30 cellular contexts compared by ENCODE assay signal in the genomic region with DNA sequence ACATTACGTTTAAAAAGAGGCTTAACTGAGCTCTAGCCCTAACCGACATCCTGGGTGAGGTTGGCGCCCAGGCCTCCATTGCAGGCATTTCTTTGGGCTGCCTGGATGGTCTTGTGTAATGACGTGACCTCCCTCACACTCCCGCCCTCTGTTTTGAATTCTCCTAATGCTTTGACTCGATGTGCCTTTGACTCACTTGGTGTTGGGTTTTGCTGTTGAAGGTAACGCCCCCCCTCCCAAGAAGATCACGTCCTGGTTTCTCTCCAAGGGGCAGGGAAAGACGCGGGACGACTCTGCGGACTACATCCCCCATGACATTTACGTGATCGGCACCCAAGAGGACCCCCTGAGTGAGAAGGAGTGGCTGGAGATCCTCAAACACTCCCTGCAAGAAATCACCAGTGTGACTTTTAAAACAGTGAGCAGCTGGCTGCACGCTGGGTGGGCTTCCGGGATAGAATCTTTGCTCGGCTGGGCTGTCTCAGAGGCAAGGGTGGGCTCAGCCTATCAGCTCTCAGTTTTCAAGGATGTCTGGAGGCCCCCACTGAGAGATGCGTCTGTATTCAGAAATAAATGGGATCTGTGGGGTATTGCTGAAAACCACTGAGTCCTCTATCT.
A peak's percentile ranks its signal among the peaks of the same experiment; 100 is the strongest.
DNase-seq lines count a peak whose midpoint lies in the region; ATAC-seq and TF ChIP-seq lines count a peak whose summit lies in the region.
"Had no signal": no experiment of that assay in that cellular context is flagged by ENCODE, and none has a peak within 500 bp of the region (broad histone marks: within the 10 kb centered on the region; RNA-seq: fewer than 3 reads in every experiment).

No MANE protein-coding gene starts in this region.

- no peaks in the 10 kb centered on the region for H3K27me3 Mint-ChIP-seq in activated CD8-positive, alpha-beta memory T cell treated with anti-CD3 and anti-CD28 coated beads, Interleukin-2, amount 10 ng/mL, durations not matched to agents 7 days and 5 days
- H3K27me3 Mint-ChIP-seq in WTC11 (ENCODE audit: low read depth) (no peaks in the 10 kb centered on the region), memory B cell (no peaks in the 10 kb centered on the region)
- H3K27me3 Mint-ChIP-seq: activated naive CD4-positive, alpha-beta T cell treated with anti-CD3 and anti-CD28 coated beads, Interleukin-2, amount 10 ng/mL, durations not matched to agents 7 days and 5 days; CD4-positive, alpha-beta T cell had no signal

- intact Hi-C loops in PC-9 (cut with micrococcal nuclease; ENCODE audit: unreplicated experiment): no loop called here

- H3K36me3 Mint-ChIP-seq in activated CD8-positive, alpha-beta memory T cell treated with anti-CD3 and anti-CD28 coated beads, Interleukin-2, amount 10 ng/mL, durations not matched to agents 7 days and 5 days: peaks cover 39% of the 10 kb centered on the region
- peaks cover 21% of the 10 kb centered on the region for H3K36me3 Mint-ChIP-seq in WTC11
- H3K36me3 Mint-ChIP-seq in memory B cell: peaks cover 20% of the 10 kb centered on the region
- H3K36me3 Mint-ChIP-seq in stimulated activated effector memory CD8-positive, alpha-beta T cell treated with anti-CD3 and anti-CD28 coated beads, Interleukin-12 subunit alpha, Interleukin-12 subunit beta, amount 100 ng/mL, for 72 hours: peaks cover 35% of the 10 kb centered on the region

- BruUV-seq in PC-9 (replicated peaks; lab: Mats Ljungman, UMichigan): no TSS peak

- H2AFZ ChIP-seq in PC-9: no peak overlapping the region
- H2AFZ ChIP-seq: GM23338 had no signal

- no peak overlapping the region for H3K27ac ChIP-seq in PC-9
- H3K27ac ChIP-seq: adrenal gland, brain microvascular endothelial cell, prostate gland had no signal

- TF ChIP-seq CTCF in WTC11 (IDR thresholded peaks at IDR 0.05) (no peak), PC-9 (conservative IDR thresholded peaks at IDR 0.05) (no peak)

- H3K27ac Mint-ChIP-seq in activated CD8-positive, alpha-beta memory T cell treated with anti-CD3 and anti-CD28 coated beads, Interleukin-2, amount 10 ng/mL, durations not matched to agents 7 days and 5 days: peak overlapping the region; percentile 52
- peak overlapping the region; percentile 24; the same call in 1 of the 2 replicates for H3K27ac Mint-ChIP-seq in WTC11
- peak overlapping the region; percentile 83 for H3K27ac Mint-ChIP-seq in memory B cell
- H3K27ac Mint-ChIP-seq in stimulated activated effector memory CD8-positive, alpha-beta T cell treated with anti-CD3 and anti-CD28 coated beads, Interleukin-12 subunit alpha, Interleukin-12 subunit beta, amount 100 ng/mL, for 72 hours: peak overlapping the region; percentile 24
- H3K27ac Mint-ChIP-seq: activated T-helper 1 cell treated with anti-CD3 and anti-CD28 coated beads, Interleukin-12 subunit alpha, Interleukin-12 subunit beta, Interleukin-2, Interleukin-4 antibody, amounts not matched to agents 30 ng/mL and 10 ng/mL and 1 ng/mL, durations not matched to agents 14 hours and 24 hours and 36 hours; GM23338 had no signal

- CTCF ChIA-PET in activated CD8-positive, alpha-beta memory T cell treated with anti-CD3 and anti-CD28 coated beads, Interleukin-2, amount 10 ng/mL, durations not matched to agents 7 days and 5 days (lab: Charles Lee): no interaction called here
- CTCF ChIA-PET in WTC11 (lab: Charles Lee): interaction anchor here (1.0 kb wide), 1 partner anchor 103 kb away, joined by 6 read pairs; no protein-coding TSS in a partner anchor
- CTCF ChIA-PET in PC-9 (lab: Charles Lee): no interaction called here

- peaks cover 38% of the 10 kb centered on the region; the same call in 1 of the 2 replicates for H3F3A ChIP-seq in PC-9 (ENCODE audit: insufficient read depth, low read depth)

- peaks cover 8% of the 10 kb centered on the region for H3K4me1 Mint-ChIP-seq in activated CD8-positive, alpha-beta memory T cell treated with anti-CD3 and anti-CD28 coated beads, Interleukin-2, amount 10 ng/mL, durations not matched to agents 7 days and 5 days
- H3K4me1 Mint-ChIP-seq in WTC11 (peaks cover 17% of the 10 kb centered on the region), memory B cell (no peaks in the 10 kb centered on the region)
- H3K4me1 Mint-ChIP-seq in stimulated activated effector memory CD8-positive, alpha-beta T cell treated with anti-CD3 and anti-CD28 coated beads, Interleukin-12 subunit alpha, Interleukin-12 subunit beta, amount 100 ng/mL, for 72 hours: peaks cover 4% of the 10 kb centered on the region

- no peaks in the 10 kb centered on the region for H3K79me2 ChIP-seq in PC-9 (ENCODE audit: low read depth)

- no peaks in the 10 kb centered on the region for H3K9me2 ChIP-seq in PC-9 (ENCODE audit: insufficient read depth)

- DNase-seq in activated CD8-positive, alpha-beta memory T cell treated with anti-CD3 and anti-CD28 coated beads, Interleukin-2, amount 10 ng/mL, durations not matched to agents 7 days and 5 days: no peak
- DNase-seq in activated CD8-positive, alpha-beta memory T cell treated with anti-CD3 and anti-CD28 coated beads for 24 hours: no peak
- no peak for DNase-seq in WTC11 (ENCODE audit: low spot score)
- DNase-seq in memory B cell (ENCODE audit: low spot score in 2 of 2): no peak
- no peak for DNase-seq in stimulated activated effector memory CD8-positive, alpha-beta T cell treated with anti-CD3 and anti-CD28 coated beads, Interleukin-12 subunit alpha, Interleukin-12 subunit beta, amount 100 ng/mL, for 72 hours (ENCODE audit: low spot score in 2 of 2)
- DNase-seq in NCI-H524 (lab: John Stamatoyannopoulos, UW): no peak
- DNase-seq in effector CD4-positive, alpha-beta T cell: no peak
- DNase-seq in PC-9: no peak
- DNase-seq: activated CD4-positive, alpha-beta T cell treated with anti-CD3 and anti-CD28 coated beads, Interleukin-2, amount 50 U/mL, for 1 hour; activated naive CD4-positive, alpha-beta T cell treated with anti-CD3 and anti-CD28 coated beads, Interleukin-2, amount 10 ng/mL, durations not matched to agents 7 days and 5 days; adrenal gland; AML-193; brain microvascular endothelial cell; CD4-positive, alpha-beta T cell; hippocampal formation; left colon; NCI-H1417; NCI-H2029; NCI-H226; NCI-H748 treated with DMSO at 0.1 percent for 48 hours; occipital lobe; SHP77 treated with DMSO at 0.1 percent for 48 hours; stimulated activated CD4-positive, alpha-beta T cell treated with anti-CD3 and anti-CD28 coated beads, Interleukin-4, amount 100 ng/mL, for 1 hour had no signal

- H4K20me1 ChIP-seq in PC-9 (ENCODE audit: insufficient read depth): no peaks in the 10 kb centered on the region

- POLR2A ChIA-PET in WTC11 (lab: Charles Lee) (no interaction called here), PC-9 (lab: Charles Lee; ENCODE audit: unreplicated experiment) (no interaction called here)

- no peak overlapping the region for H3K4me3 ChIP-seq in PC-9
- H3K4me3 ChIP-seq: A549, adrenal gland, GM23338, prostate gland, tibial nerve had no signal

- no peak for ATAC-seq in activated CD8-positive, alpha-beta memory T cell treated with anti-CD3 and anti-CD28 coated beads, Interleukin-2, amount 10 ng/mL, durations not matched to agents 7 days and 5 days
- ATAC-seq in WTC11 (no peak), memory B cell (ENCODE audit: low read depth) (no peak)
- ATAC-seq in stimulated activated effector memory CD8-positive, alpha-beta T cell treated with anti-CD3 and anti-CD28 coated beads, Interleukin-12 subunit alpha, Interleukin-12 subunit beta, amount 100 ng/mL, for 72 hours: no peak
- ATAC-seq: A549, GM23338, left colon, Panc1, sciatic nerve had no signal

- H3K4me3 Mint-ChIP-seq in activated CD8-positive, alpha-beta memory T cell treated with anti-CD3 and anti-CD28 coated beads, Interleukin-2, amount 10 ng/mL, durations not matched to agents 7 days and 5 days: no peak overlapping the region
- H3K4me3 Mint-ChIP-seq in WTC11 (no peak overlapping the region), memory B cell (no peak overlapping the region)
- no peak overlapping the region for H3K4me3 Mint-ChIP-seq in stimulated activated effector memory CD8-positive, alpha-beta T cell treated with anti-CD3 and anti-CD28 coated beads, Interleukin-12 subunit alpha, Interleukin-12 subunit beta, amount 100 ng/mL, for 72 hours
- H3K4me3 Mint-ChIP-seq: activated naive CD4-positive, alpha-beta T cell treated with anti-CD3 and anti-CD28 coated beads, Interleukin-2, amount 10 ng/mL, durations not matched to agents 7 days and 5 days; activated T-helper 1 cell treated with anti-CD3 and anti-CD28 coated beads, Interleukin-12 subunit alpha, Interleukin-12 subunit beta, Interleukin-2, Interleukin-4 antibody, amounts not matched to agents 30 ng/mL and 10 ng/mL and 1 ng/mL, durations not matched to agents 14 hours and 24 hours and 36 hours; CD4-positive, alpha-beta T cell; GM23338 had no signal

- no peaks in the 10 kb centered on the region for H3K36me3 ChIP-seq in PC-9 (ENCODE audit: low read depth)
- H3K36me3 ChIP-seq: adrenal gland, brain microvascular endothelial cell, prostate gland had no signal

- H3K4me2 ChIP-seq in PC-9: no peak overlapping the region
- H3K4me2 ChIP-seq: A549, GM23338 had no signal

- no peaks in the 10 kb centered on the region for H3K9me3 ChIP-seq in PC-9 (ENCODE audit: insufficient read depth, low read depth)
- H3K9me3 ChIP-seq: A549, adrenal gland, prostate gland, tibial nerve had no signal

- peaks cover 44% of the 10 kb centered on the region for H3K4me1 ChIP-seq in PC-9 (replicated peaks; ENCODE audit: insufficient read depth)
- H3K4me1 ChIP-seq: adrenal gland, prostate gland had no signal

- H3K9me3 Mint-ChIP-seq in activated CD8-positive, alpha-beta memory T cell treated with anti-CD3 and anti-CD28 coated beads, Interleukin-2, amount 10 ng/mL, durations not matched to agents 7 days and 5 days (ENCODE audit: low read depth): no peaks in the 10 kb centered on the region
- no peaks in the 10 kb centered on the region for H3K9me3 Mint-ChIP-seq in WTC11
- H3K9me3 Mint-ChIP-seq in memory B cell: no peaks in the 10 kb centered on the region
- H3K9me3 Mint-ChIP-seq in stimulated activated effector memory CD8-positive, alpha-beta T cell treated with anti-CD3 and anti-CD28 coated beads, Interleukin-12 subunit alpha, Interleukin-12 subunit beta, amount 100 ng/mL, for 72 hours: no peaks in the 10 kb centered on the region
- H3K9me3 Mint-ChIP-seq: activated naive CD4-positive, alpha-beta T cell treated with anti-CD3 and anti-CD28 coated beads, Interleukin-2, amount 10 ng/mL, durations not matched to agents 7 days and 5 days; activated T-helper 1 cell treated with anti-CD3 and anti-CD28 coated beads, Interleukin-12 subunit alpha, Interleukin-12 subunit beta, Interleukin-2, Interleukin-4 antibody, amounts not matched to agents 30 ng/mL and 10 ng/mL and 1 ng/mL, durations not matched to agents 14 hours and 24 hours and 36 hours; CD4-positive, alpha-beta T cell; GM23338 had no signal

- H3K27me3 ChIP-seq in PC-9 (ENCODE audit: insufficient read depth, low read depth): no peaks in the 10 kb centered on the region
- H3K27me3 ChIP-seq: adrenal gland, brain microvascular endothelial cell, tibial nerve had no signal

TF ChIP-seq in WTC11, 78 proteins besides CTCF, POLR2A, EP300 and RAD21 (continues in another document):
- no peak for TF ChIP-seq EMX1 (CRISPR knock-in tag; IDR thresholded peaks at IDR 0.05)

Comparison
In these comparisons a context has a peak if more than half of its experiments do, and no peak if none do; other contexts are left out.
1. H3K27ac Mint-ChIP-seq: peak in every context shown above with its lines; median percentile 83 in memory B cell; 52 in activated CD8-positive, alpha-beta memory T cell treated with anti-CD3 and anti-CD28 coated beads, Interleukin-2, amount 10 ng/mL, durations not matched to agents 7 days and 5 days; 24 in WTC11; 24 in stimulated activated effector memory CD8-positive, alpha-beta T cell treated with anti-CD3 and anti-CD28 coated beads, Interleukin-12 subunit alpha, Interleukin-12 subunit beta, amount 100 ng/mL, for 72 hours.